ENCODE assay signal across 8 cellular contexts in the genomic region with DNA sequence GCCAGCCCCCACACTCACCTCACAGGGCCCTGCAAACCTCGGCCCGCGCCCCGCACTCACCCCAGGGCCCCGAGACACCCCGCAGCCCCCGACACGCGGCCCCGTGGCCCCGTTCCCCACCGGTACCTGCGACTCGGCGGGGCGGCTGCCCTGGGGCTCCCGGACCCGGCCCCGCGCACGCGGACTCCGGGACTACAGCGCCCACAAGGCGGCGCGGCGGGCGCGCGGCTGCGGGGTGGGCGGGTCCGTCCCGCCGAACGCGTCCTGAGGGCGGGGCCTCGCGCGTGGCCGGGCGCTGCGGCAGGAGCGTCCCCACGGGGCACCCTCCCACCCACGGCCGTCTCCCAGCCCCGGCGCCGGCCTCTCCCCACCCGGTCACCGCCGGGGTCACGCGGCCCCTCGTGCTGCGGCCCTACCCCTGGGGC. TPM values are rescaled to one million over a fixed set of nuclear protein-coding genes. Genes with fewer than 3 reads are reported as not detected.
DNase-seq lines count a peak whose midpoint lies in the region; ATAC-seq and TF ChIP-seq lines count a peak whose summit lies in the region.

A gene (minus strand): TSS at position 199 of the 425 bp plus-strand sequence. CDS start 4,481 bp downstream, outside the sequence.

- peak within 1 kb of the TSS; percentile 15 to 96 (median 67) for H3K27ac Mint-ChIP-seq in CD4-positive, alpha-beta memory T cell
- peak within 1 kb of the TSS; percentile 57 for H3K27ac Mint-ChIP-seq in T-helper 2 cell treated with Interferon-gamma antibody and Interleukin-4, amounts not matched to agents 5 μg/mL and 100 μg/mL, for 36 hours

- H3K4me3 Mint-ChIP-seq in CD4-positive, alpha-beta memory T cell: peak within 1 kb of the TSS; percentile 36 to 84 (median 77)
- peak within 1 kb of the TSS; percentile 79 for H3K4me3 Mint-ChIP-seq in T-helper 2 cell treated with Interferon-gamma antibody and Interleukin-4, amounts not matched to agents 5 μg/mL and 100 μg/mL, for 36 hours

- TF ChIP-seq CTCF in astrocyte of the spinal cord (IDR thresholded peaks at IDR 0.05; ENCODE audit: low read depth, low read length): peak; percentile 29

- no peaks in the 10 kb centered on the region for H3K27me3 Mint-ChIP-seq in CD4-positive, alpha-beta memory T cell
- no peaks in the 10 kb centered on the region for H3K27me3 Mint-ChIP-seq in T-helper 2 cell treated with Interferon-gamma antibody and Interleukin-4, amounts not matched to agents 5 μg/mL and 100 μg/mL, for 36 hours (ENCODE audit: low read depth)

- H3K36me3 ChIP-seq in CD4-positive, alpha-beta memory T cell (ENCODE audit: insufficient read depth, low read length): no peaks in the 10 kb centered on the region
- H3K36me3 ChIP-seq in iPS DF 6.9 (ENCODE audit: control insufficient read depth, insufficient read depth, low read length): peaks cover 2% of the 10 kb centered on the region; the same call in 1 of the 2 replicates

- no CpG with 5 or more reads among the region's 59 CpGs for WGBS in iPS DF 6.9 (ENCODE audit: insufficient coverage, insufficient read length)

- H3K27me3 ChIP-seq in CD4-positive, alpha-beta memory T cell (ENCODE audit: insufficient read depth, low read length): no peaks in the 10 kb centered on the region
- no peaks in the 10 kb centered on the region for H3K27me3 ChIP-seq in iPS DF 6.9 (ENCODE audit: control insufficient read depth, insufficient read depth, low read length)

- H3K4me1 ChIP-seq in CD4-positive, alpha-beta memory T cell (ENCODE audit: insufficient read depth, low read length): peaks cover 17% of the 10 kb centered on the region
- H3K4me1 ChIP-seq in iPS DF 6.9 (ENCODE audit: control insufficient read depth, insufficient read depth, low read length): no peaks in the 10 kb centered on the region; the same call in 1 of the 2 replicates

- peak; percentile 58 for ATAC-seq in GM19438 (IDR thresholded peaks at IDR 0.05; ENCODE audit: low read depth, unreplicated experiment)
- ATAC-seq in HG03097 (IDR thresholded peaks at IDR 0.05; ENCODE audit: low FRiP score, unreplicated experiment): no peak

- H3K9me3 Mint-ChIP-seq in CD4-positive, alpha-beta memory T cell: no peaks in the 10 kb centered on the region
- no peaks in the 10 kb centered on the region for H3K9me3 Mint-ChIP-seq in T-helper 2 cell treated with Interferon-gamma antibody and Interleukin-4, amounts not matched to agents 5 μg/mL and 100 μg/mL, for 36 hours

- no peaks in the 10 kb centered on the region for H3K9me3 ChIP-seq in CD4-positive, alpha-beta memory T cell (ENCODE audit: control insufficient read depth in 1 of 2, low read length in 2 of 2)
- H3K9me3 ChIP-seq in iPS DF 6.9 (ENCODE audit: control insufficient read depth, insufficient read depth, low read length): no peaks in the 10 kb centered on the region

- intact Hi-C loops in CD4-positive, alpha-beta memory T cell (cut with micrococcal nuclease): no loop called here

- H3K27ac ChIP-seq in CD4-positive, alpha-beta memory T cell (ENCODE audit: low read depth, low read length): peak within 1 kb of the TSS; percentile 53
- no peak within 1 kb of the TSS for H3K27ac ChIP-seq in iPS DF 6.9 (ENCODE audit: low read length)

- CTCF ChIA-PET in CD4-positive, alpha-beta memory T cell (lab: Charles Lee; ENCODE audit: partially characterized antibody): no interaction called here

- peaks cover 0 to 2% of the 10 kb centered on the region in 2 donors for H3K36me3 Mint-ChIP-seq in CD4-positive, alpha-beta memory T cell
- H3K36me3 Mint-ChIP-seq in T-helper 2 cell treated with Interferon-gamma antibody and Interleukin-4, amounts not matched to agents 5 μg/mL and 100 μg/mL, for 36 hours (ENCODE audit: low read depth): no peaks in the 10 kb centered on the region

- in situ Hi-C loops in astrocyte of the spinal cord (cut with HindIII; ENCODE audit: low sequenced_read_pairs): no loop called here

- peaks cover 4 to 26% (median 7%) of the 10 kb centered on the region in 4 donors for H3K4me1 Mint-ChIP-seq in CD4-positive, alpha-beta memory T cell
- H3K4me1 Mint-ChIP-seq in T-helper 2 cell treated with Interferon-gamma antibody and Interleukin-4, amounts not matched to agents 5 μg/mL and 100 μg/mL, for 36 hours (ENCODE audit: low read depth): peaks cover 9% of the 10 kb centered on the region

- H3K4me3 ChIP-seq in CD4-positive, alpha-beta memory T cell (ENCODE audit: low read length in 2 of 2): peak within 1 kb of the TSS in 1 of 2 donors; percentile 43
- peak within 1 kb of the TSS; percentile 89 for H3K4me3 ChIP-seq in Jurkat, Clone E6-1 (ENCODE audit: low read length)
- H3K4me3 ChIP-seq in astrocyte of the spinal cord (ENCODE audit: low read depth, low read length) (peak within 1 kb of the TSS; percentile 47), iPS DF 6.9 (ENCODE audit: low read length) (peak within 1 kb of the TSS; percentile 68; the same call in 1 of the 2 replicates), skeletal muscle cell (ENCODE audit: low read depth, low read length) (peak within 1 kb of the TSS; percentile 59)

- DNase-seq in CD4-positive, alpha-beta memory T cell: peak; percentile 66 to 78 (median 72)
- DNase-seq in Jurkat, Clone E6-1 (ENCODE audit: low read depth, low spot score): peak; percentile 45
- peak; percentile 79 for DNase-seq in T-helper 2 cell treated with Interferon-gamma antibody and Interleukin-4, amounts not matched to agents 5 μg/mL and 100 μg/mL, for 36 hours (ENCODE audit: low spot score)
- no peak for DNase-seq in astrocyte of the spinal cord (ENCODE audit: low read depth, low spot score)
- no peak for DNase-seq in iPS DF 6.9 (ENCODE audit: low read depth, low spot score)
- no peak for DNase-seq in skeletal muscle cell (ENCODE audit: low read depth)

- POLR2A ChIA-PET in CD4-positive, alpha-beta memory T cell (lab: Charles Lee; ENCODE audit: partially characterized antibody): interaction anchor here (0.9 kb wide), 1 partner anchor 8 kb away, joined by 3 read pairs; no protein-coding TSS in a partner anchor

RNA-seq across cellular contexts. Expression of the gene that starts here (rescaled TPM):
- total RNA-seq in CD4-positive, alpha-beta memory T cell: 1 to 10 TPM; 8.0 to 9.8 TPM
- 1 to 10 TPM; 7.4 to 8.5 TPM for polyA plus RNA-seq in CD4-positive, alpha-beta memory T cell
- 36.5 TPM for polyA plus RNA-seq in Jurkat, Clone E6-1 (2012; ENCODE audit: insufficient read depth, insufficient read length)

Comparison
In these comparisons a context has a peak if more than half of its experiments do, and no peak if none do; other contexts are left out.
1. DNase-seq: peak in CD4-positive, alpha-beta memory T cell (5 of 5), Jurkat, Clone E6-1 (single experiment) and T-helper 2 cell treated with Interferon-gamma antibody and Interleukin-4, amounts not matched to agents 5 μg/mL and 100 μg/mL, for 36 hours (single experiment); none in astrocyte of the spinal cord (single experiment), iPS DF 6.9 (single experiment) and skeletal muscle cell (single experiment).